8 cellular contexts compared by ENCODE assay signal in genomic region chr1:113931456-113931855, GRCh38. TPM values are rescaled to one million over a fixed set of nuclear protein-coding genes. Genes with fewer than 3 reads are reported as not detected.
A peak's percentile ranks its signal among the peaks of the same experiment; 100 is the strongest.
DNase-seq lines count a peak whose midpoint lies in the region; ATAC-seq and TF ChIP-seq lines count a peak whose summit lies in the region.

No MANE protein-coding gene starts in this region.

- H3K4me3 Mint-ChIP-seq in T-cell: peak overlapping the region; percentile 89 to 97 (median 91)

- H3K4me1 Mint-ChIP-seq in T-cell: peaks cover 73 to 77% (median 74%) of the 10 kb centered on the region in 3 donors

- peaks cover 18% of the 10 kb centered on the region for H3K36me3 Mint-ChIP-seq in T-cell

- H3K4me3 ChIP-seq in spleen: peak overlapping the region in 4 of 8 donors; percentile 85 to 96 (median 91)

- peaks cover 35 to 80% (median 74%) of the 10 kb centered on the region in 6 donors for H3K4me1 ChIP-seq in spleen

- intact Hi-C loops in spleen (cut with DNase I; ENCODE audit: low total_unique reads): no loop called here

- POLR2A ChIA-PET in T-cell (lab: Charles Lee): interaction anchor here (0.7 to 9.2 kb wide), 26 partner anchors 10 to 826 kb away, joined by 3 to 221 read pairs (median 11); partner anchors contain the start of genes AP4B1 (in 2 of the 2), BCAS2 (in 1 of the 2), CSDE1 (in 1 of the 2) and DCLRE1B (in 1 of the 2)

- H3K9me3 Mint-ChIP-seq in T-cell: no peaks in the 10 kb centered on the region

- peak overlapping the region; percentile 94 to 99 for H3K27ac Mint-ChIP-seq in T-cell

- TF ChIP-seq CTCF in spleen (IDR thresholded peaks at IDR 0.05 in 8 of 11, conservative IDR thresholded peaks at IDR 0.05 in 3 of 11): no peak

- no peaks in the 10 kb centered on the region for H3K36me3 ChIP-seq in spleen

- WGBS in spleen, 5 donors: 12 to 19% (median 18%) methylated on average over 3 of the region's 3 CpGs

- no peaks in the 10 kb centered on the region for H3K27me3 Mint-ChIP-seq in T-cell

- H3K27me3 ChIP-seq in spleen (replicated peaks in 1 of 7): no peaks in the 10 kb centered on the region

- no peak for TF ChIP-seq POLR2A in spleen (IDR thresholded peaks at IDR 0.05)

- peak; percentile 61 for DNase-seq in SIG-M5 treated with dmso at 0.1 percent for 504 hours (lab: John Stamatoyannopoulos, UW; ENCODE audit: unreplicated experiment)
- no peak for DNase-seq in SIG-M5 (lab: John Stamatoyannopoulos, UW)
- peak in 3 of 34 experiments; percentile 21 to 39 (median 24) for DNase-seq in T-cell
- DNase-seq in fibroblast of gingiva (ENCODE audit: low read depth): peak; percentile 62
- DNase-seq in spleen: no peak
- DNase-seq in middle frontal gyrus (ENCODE audit: extremely low spot score, low spot score): no peak
- DNase-seq in activated gamma-delta T cell treated with Interleukin-2 at 50 U/mL for 16 hours: no peak
- DNase-seq in OCI-M2 (lab: John Stamatoyannopoulos, UW; ENCODE audit: unreplicated experiment): no peak

- peak overlapping the region in 7 of 8 donors; percentile 95 to 99 (median 98) for H3K27ac ChIP-seq in spleen

- CTCF ChIA-PET in T-cell (lab: Charles Lee): interaction anchor here (0.6 to 6.2 kb wide), 12 partner anchors 9 to 859 kb away, joined by 3 to 86 read pairs (median 8); partner anchors contain the start of genes AP4B1 (in 1 of the 2), DCLRE1B (in 1 of the 2), LRIG2 (in 1 of the 2) and RSBN1 (in 1 of the 2)

- peak in 1 of 4 experiments; percentile 5 for ATAC-seq in T-cell (replicated peaks in 1 of 4)

- peaks cover 0 to 3% (median 0%) of the 10 kb centered on the region in 8 donors for H3K9me3 ChIP-seq in spleen

RNA-seq across cellular contexts. Expression of gene HIPK1, which starts 2.3 kb away (rescaled TPM):
- total RNA-seq in T-cell (100 to 1,000 TPM in 4 of 5 donors, 10 to 100 TPM in 1; 99.5 to 189 (median 103) TPM), spleen (10 to 100 TPM; 62.5 to 92.3 (median 76.5) TPM)
- polyA plus RNA-seq in spleen: 10 to 100 TPM in 1 of 3 donors, 1 to 10 TPM in 2; 7.1 to 10.4 (median 7.2) TPM

RNA-seq across cellular contexts. Expression of gene DCLRE1B, which starts 26.3 kb away (rescaled TPM):
- 1 to 10 TPM; 5.6 to 6.1 (median 5.9) TPM for total RNA-seq in T-cell
- total RNA-seq in spleen: 10 to 100 TPM in 1 of 7 donors, 1 to 10 TPM in 6; 6.7 to 10.5 (median 8.0) TPM
- polyA plus RNA-seq in spleen: 1 to 10 TPM; 1.9 to 3.5 (median 2.4) TPM

RNA-seq across cellular contexts. Expression of gene AP4B1, which starts 26.9 kb away (rescaled TPM):
- 10 to 100 TPM; 57.8 to 66.4 (median 61.5) TPM for total RNA-seq in T-cell
- 10 to 100 TPM; 23.9 to 58.0 (median 33.1) TPM for total RNA-seq in spleen
- polyA plus RNA-seq in spleen: 10 to 100 TPM; 24.9 to 52.3 (median 27.5) TPM

RNA-seq across cellular contexts. Expression of gene BCL2L15, which starts 44.1 kb away (rescaled TPM):
- total RNA-seq in T-cell: 1 to 10 TPM; 1.2 to 5.8 (median 1.7) TPM
- total RNA-seq in spleen: 1 to 10 TPM; 1.5 to 7.1 (median 2.2) TPM
- under 1 TPM; 0.64 to 0.83 (median 0.67) TPM for polyA plus RNA-seq in spleen

RNA-seq across cellular contexts. Expression of gene OLFML3, which starts 47.8 kb away (rescaled TPM):
- 1 to 10 TPM in 1 of 5 donors, under 1 TPM in 4; 0.23 to 1.2 (median 0.63) TPM for total RNA-seq in T-cell
- total RNA-seq in spleen: 10 to 100 TPM in 1 of 7 donors, 1 to 10 TPM in 6; 1.2 to 10.9 (median 6.6) TPM
- 1 to 10 TPM; 2.6 to 6.1 (median 3.8) TPM for polyA plus RNA-seq in spleen

Comparison
In these comparisons a context has a peak if more than half of its experiments do, and no peak if none do; other contexts are left out.
1. DNase-seq: peak in SIG-M5 treated with dmso at 0.1 percent for 504 hours (single experiment) and fibroblast of gingiva (single experiment); none in SIG-M5 (single experiment), spleen (single experiment), middle frontal gyrus (single experiment), activated gamma-delta T cell treated with Interleukin-2 at 50 U/mL for 16 hours (single experiment) and OCI-M2 (single experiment).